Comparison of ENCODE assay signal across 10 cellular contexts in genomic region chr10:77667426-77668324, GRCh38. TPM values are rescaled to one million over a fixed set of nuclear protein-coding genes. Genes with fewer than 3 reads are reported as not detected.
A peak's percentile ranks its signal among the peaks of the same experiment; 100 is the strongest.
DNase-seq lines count a peak whose midpoint lies in the region; ATAC-seq and TF ChIP-seq lines count a peak whose summit lies in the region.
"Had no signal": no experiment of that assay in that cellular context is flagged by ENCODE, and none has a peak within 500 bp of the region (broad histone marks: within the 10 kb centered on the region; RNA-seq: fewer than 3 reads in every experiment).

No MANE protein-coding gene starts in this region.

- intact Hi-C loops in esophagus squamous epithelium (cut with DNase I): no loop called here

- no peak overlapping the region for H3K4me3 ChIP-seq in esophagus squamous epithelium

- H3K4me1 ChIP-seq in esophagus squamous epithelium: no peaks in the 10 kb centered on the region

- H3K27me3 ChIP-seq in esophagus squamous epithelium: peaks cover 0 to 67% (median 0%) of the 10 kb centered on the region in 4 donors

- WGBS in esophagus squamous epithelium, 2 donors: 61 to 83% methylated on average over 3 of the region's 3 CpGs

- no peak for TF ChIP-seq POLR2A in esophagus squamous epithelium (IDR thresholded peaks at IDR 0.05)

- H3K36me3 ChIP-seq in esophagus squamous epithelium: no peaks in the 10 kb centered on the region

- H3K9me3 ChIP-seq in esophagus squamous epithelium: no peaks in the 10 kb centered on the region

- ATAC-seq in GM18861 (IDR thresholded peaks at IDR 0.05; ENCODE audit: unreplicated experiment) (peak; percentile 83), GM21423 (IDR thresholded peaks at IDR 0.05; ENCODE audit: unreplicated experiment) (peak; percentile 83), HG03457 (IDR thresholded peaks at IDR 0.05; ENCODE audit: unreplicated experiment) (peak; percentile 87), GM21737 (IDR thresholded peaks at IDR 0.05; ENCODE audit: unreplicated experiment) (no peak)

- H3K27ac ChIP-seq in esophagus squamous epithelium: no peak overlapping the region

- TF ChIP-seq CTCF in esophagus squamous epithelium (IDR thresholded peaks at IDR 0.05): no peak

- DNase-seq in amniotic epithelial cell (ENCODE audit: low read depth): peak; percentile 5
- no peak for DNase-seq in GM19238 (ENCODE audit: insufficient read length, low spot score)
- no peak for DNase-seq in stimulated activated CD4-positive, alpha-beta T cell treated with anti-CD3 and anti-CD28 coated beads, Interleukin-2, amount 100 ng/mL, for 48 hours
- DNase-seq in esophagus squamous epithelium (lab: John Stamatoyannopoulos, UW): no peak
- DNase-seq: NCI-H526 treated with DMSO at 0.1 percent for 48 hours, T-helper 2 cell had no signal

RNA-seq across cellular contexts. Expression of gene KCNMA1, which starts 30.1 kb away (rescaled TPM):
- total RNA-seq in esophagus squamous epithelium: 10 to 100 TPM in 3 of 4 donors, 1 to 10 TPM in 1; 7.5 to 74.2 (median 18.0) TPM
